8 cellular contexts compared by ENCODE assay signal in the genomic region with DNA sequence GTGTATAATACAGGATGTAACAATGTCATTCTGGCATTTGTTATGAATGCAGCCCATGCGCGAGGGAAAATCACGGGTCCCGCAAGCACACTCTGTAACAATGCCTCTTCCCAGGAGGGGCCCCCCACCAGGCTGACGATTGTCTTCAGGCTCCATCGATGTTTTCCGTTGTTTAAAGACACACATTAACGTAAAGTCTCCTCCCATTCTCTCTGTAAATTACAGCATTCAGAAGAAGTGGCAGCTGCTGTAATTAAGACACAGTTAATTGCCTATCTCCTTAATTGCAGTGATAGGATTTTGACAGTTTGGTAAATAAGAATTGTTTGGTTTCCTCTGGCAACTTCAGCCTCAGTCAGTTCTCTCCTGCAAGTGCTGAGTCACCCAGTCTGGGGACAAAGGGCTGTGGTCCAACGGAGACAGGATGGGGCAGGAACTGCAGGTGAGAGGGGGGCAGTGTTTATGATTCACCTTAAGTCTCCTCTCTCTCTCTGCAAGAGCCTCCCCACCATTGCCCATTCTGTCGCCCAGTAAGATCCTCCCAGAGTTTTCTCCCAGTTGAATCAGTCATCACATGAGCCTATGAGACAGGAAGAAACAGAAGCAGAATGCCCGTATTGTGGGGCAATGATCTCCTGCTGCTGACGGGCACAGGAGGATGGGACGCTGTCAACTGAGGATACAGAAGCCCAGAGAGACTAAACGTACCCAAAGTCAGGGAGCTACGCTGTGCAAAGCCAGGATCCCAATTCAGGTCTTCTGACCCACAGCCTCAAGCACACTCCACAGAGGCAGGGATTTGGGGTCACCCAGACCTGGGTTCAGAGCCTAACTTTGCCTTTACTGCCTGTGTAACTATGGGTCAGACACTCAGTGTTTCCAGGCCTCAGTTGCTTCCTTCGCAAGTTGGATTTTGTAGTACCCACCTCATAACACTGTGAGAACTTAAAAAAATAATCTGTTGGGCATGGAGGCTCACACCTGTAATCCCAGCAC.
DNase-seq lines count a peak whose midpoint lies in the region; ATAC-seq and TF ChIP-seq lines count a peak whose summit lies in the region.

No MANE protein-coding gene starts in this region.

- peaks cover 0 to 9% of the 10 kb centered on the region in 2 donors for H3K36me3 Mint-ChIP-seq in CD14-positive monocyte
- H3K36me3 Mint-ChIP-seq in stimulated activated naive B cell treated with anti-CD40 and anti-IgM and Interleukin-4, amounts not matched to agents 10 μg/mL and 1 μg/mL and 100 μg/mL, for 72 hours, result peaks cover 0 to 5% of the 10 kb centered on the region in 2 donors

- H3K4me3 Mint-ChIP-seq in CD14-positive monocyte, result peak overlapping the region; percentile 76 to 84
- no peak overlapping the region for H3K4me3 Mint-ChIP-seq in stimulated activated naive B cell treated with anti-CD40 and anti-IgM and Interleukin-4, amounts not matched to agents 10 μg/mL and 1 μg/mL and 100 μg/mL, for 72 hours

- peak overlapping the region; percentile 46 to 82 (median 68) for H3K27ac Mint-ChIP-seq in CD14-positive monocyte
- H3K27ac Mint-ChIP-seq in stimulated activated naive B cell treated with anti-CD40 and anti-IgM and Interleukin-4, amounts not matched to agents 10 μg/mL and 1 μg/mL and 100 μg/mL, for 72 hours, result peak overlapping the region; percentile 25

- H3K36me3 ChIP-seq in RWPE2 (ENCODE audit: low read depth), result no peaks in the 10 kb centered on the region
- H3K36me3 ChIP-seq in stomach, result no peaks in the 10 kb centered on the region
- H3K36me3 ChIP-seq in sigmoid colon, result no peaks in the 10 kb centered on the region

- H3K4me3 ChIP-seq in RWPE2 (ENCODE audit: severe bottlenecking), result no peak overlapping the region
- H3K4me3 ChIP-seq in stomach, result no peak overlapping the region
- H3K4me3 ChIP-seq in sigmoid colon, result no peak overlapping the region

- peak; percentile 58 for ATAC-seq in HG03460 (IDR thresholded peaks at IDR 0.05; ENCODE audit: unreplicated experiment)
- peak; percentile 97 for ATAC-seq in RWPE2 (ENCODE audit: low read depth)
- peak; percentile 99 for ATAC-seq in foreskin keratinocyte
- ATAC-seq in stimulated activated naive B cell treated with anti-CD40 and anti-IgM and Interleukin-4, amounts not matched to agents 10 μg/mL and 1 μg/mL and 100 μg/mL, for 72 hours (replicated peaks), result peak; percentile 50 to 53

- TF ChIP-seq EP300 in stomach (IDR thresholded peaks at IDR 0.05) (no peak), sigmoid colon (IDR thresholded peaks at IDR 0.05) (no peak)

- peaks cover 0 to 1% (median 0%) of the 10 kb centered on the region in 3 donors for H3K27me3 Mint-ChIP-seq in CD14-positive monocyte (ENCODE audit: low read depth in 3 of 3)
- peaks cover 6 to 11% of the 10 kb centered on the region in 2 donors for H3K27me3 Mint-ChIP-seq in stimulated activated naive B cell treated with anti-CD40 and anti-IgM and Interleukin-4, amounts not matched to agents 10 μg/mL and 1 μg/mL and 100 μg/mL, for 72 hours

- H3K9me3 ChIP-seq in RWPE2 (ENCODE audit: severe bottlenecking) (no peaks in the 10 kb centered on the region), stomach (no peaks in the 10 kb centered on the region), sigmoid colon (no peaks in the 10 kb centered on the region)

- TF ChIP-seq POLR2A in stomach (IDR thresholded peaks at IDR 0.05) (no peak), sigmoid colon (IDR thresholded peaks at IDR 0.05) (no peak)

- peaks cover 11 to 14% (median 11%) of the 10 kb centered on the region in 7 donors for H3K9me3 Mint-ChIP-seq in CD14-positive monocyte
- peaks cover 8 to 10% of the 10 kb centered on the region in 2 donors for H3K9me3 Mint-ChIP-seq in stimulated activated naive B cell treated with anti-CD40 and anti-IgM and Interleukin-4, amounts not matched to agents 10 μg/mL and 1 μg/mL and 100 μg/mL, for 72 hours

- DNase-seq in CD14-positive monocyte (ENCODE audit: low spot score) (peak; percentile 71), RWPE2 (ENCODE audit: low spot score) (peak; percentile 80), foreskin keratinocyte (peak; percentile 93 to 95), stomach (no peak), sigmoid colon (no peak), NCI-H1048 (lab: John Stamatoyannopoulos, UW) (no peak)
- DNase-seq in stimulated activated naive B cell treated with anti-CD40 and anti-IgM and Interleukin-4, amounts not matched to agents 10 μg/mL and 1 μg/mL and 100 μg/mL, for 72 hours, result no peak

- no peak for TF ChIP-seq CTCF in CD14-positive monocyte (IDR thresholded peaks at IDR 0.05)
- TF ChIP-seq CTCF in RWPE2 (IDR thresholded peaks at IDR 0.05; ENCODE audit: poor library complexity, severe bottlenecking), result no peak
- TF ChIP-seq CTCF in foreskin keratinocyte (conservative IDR thresholded peaks at IDR 0.05), result peak; percentile 28
- no peak for TF ChIP-seq CTCF in stomach (IDR thresholded peaks at IDR 0.05)
- no peak for TF ChIP-seq CTCF in sigmoid colon (IDR thresholded peaks at IDR 0.05)

- H3K4me1 ChIP-seq in RWPE2 (ENCODE audit: insufficient read depth, poor library complexity, severe bottlenecking) (peaks cover 11% of the 10 kb centered on the region), foreskin keratinocyte (peaks cover 4% of the 10 kb centered on the region), stomach (peaks cover 0 to 9% (median 2%) of the 10 kb centered on the region in 4 donors), sigmoid colon (no peaks in the 10 kb centered on the region)

- H3K27ac ChIP-seq in RWPE2 (ENCODE audit: poor library complexity, severe bottlenecking), result peak overlapping the region; percentile 34
- peak overlapping the region; percentile 61 for H3K27ac ChIP-seq in foreskin keratinocyte
- H3K27ac ChIP-seq in stomach, result no peak overlapping the region
- H3K27ac ChIP-seq in sigmoid colon, result no peak overlapping the region

- peaks cover 17% of the 10 kb centered on the region for H3K4me1 Mint-ChIP-seq in CD14-positive monocyte
- peaks cover 7 to 15% of the 10 kb centered on the region in 2 donors for H3K4me1 Mint-ChIP-seq in stimulated activated naive B cell treated with anti-CD40 and anti-IgM and Interleukin-4, amounts not matched to agents 10 μg/mL and 1 μg/mL and 100 μg/mL, for 72 hours

- intact Hi-C loops in CD14-positive monocyte (cut with micrococcal nuclease) (no loop called here), stomach (cut with DNase I; ENCODE audit: low total_unique reads) (no loop called here), sigmoid colon (cut with DNase I) (no loop called here)

- H3K27me3 ChIP-seq in RWPE2 (ENCODE audit: insufficient read depth, poor library complexity, severe bottlenecking), result no peaks in the 10 kb centered on the region
- no peaks in the 10 kb centered on the region for H3K27me3 ChIP-seq in foreskin keratinocyte
- H3K27me3 ChIP-seq in stomach, result no peaks in the 10 kb centered on the region
- no peaks in the 10 kb centered on the region for H3K27me3 ChIP-seq in sigmoid colon

- 42 to 55% (median 52%) methylated on average over 16 of the region's 16 CpGs for WGBS in stomach, 5 donors
- 22 to 37% methylated on average over 16 of the region's 16 CpGs for WGBS in sigmoid colon, 2 donors

Comparison
In these comparisons a context has a peak if more than half of its experiments do, and no peak if none do; other contexts are left out.
1. DNase-seq: peak in CD14-positive monocyte (single experiment), RWPE2 (single experiment) and foreskin keratinocyte (2 of 2); none in stimulated activated naive B cell treated with anti-CD40 and anti-IgM and Interleukin-4, amounts not matched to agents 10 μg/mL and 1 μg/mL and 100 μg/mL, for 72 hours (single experiment), stomach (single experiment), sigmoid colon (single experiment) and NCI-H1048 (single experiment).
2. H3K4me3 Mint-ChIP-seq: peak in CD14-positive monocyte (2 of 2); none in stimulated activated naive B cell treated with anti-CD40 and anti-IgM and Interleukin-4, amounts not matched to agents 10 μg/mL and 1 μg/mL and 100 μg/mL, for 72 hours (0 of 2).
3. H3K27ac ChIP-seq: peak in RWPE2 (single experiment) and foreskin keratinocyte (single experiment); none in stomach (0 of 5) and sigmoid colon (0 of 4).
4. Peak in every context shown above with its lines, with median percentiles within 50 percentile points of each other: ATAC-seq.